ENCODE assay signal across 14 cellular contexts in genomic region chr9:130869250-130869649, GRCh38. TPM values are rescaled to one million over a fixed set of nuclear protein-coding genes. Genes with fewer than 3 reads are reported as not detected.
DNase-seq lines count a peak whose midpoint lies in the region; ATAC-seq, FAIRE-seq and TF ChIP-seq lines count a peak whose summit lies in the region.
"Had no signal": no experiment of that assay in that cellular context is flagged by ENCODE, and none has a peak within 500 bp of the region (broad histone marks: within the 10 kb centered on the region; RNA-seq: fewer than 3 reads in every experiment).

No MANE protein-coding gene starts in this region.

- H3K9ac ChIP-seq in SK-N-MC (ENCODE audit: insufficient read length): no peak overlapping the region

- no peaks in the 10 kb centered on the region for H3K9me3 ChIP-seq in SK-N-MC (ENCODE audit: low read depth, low read length)
- H3K9me3 ChIP-seq: lower lobe of right lung had no signal

- H3K4me3 ChIP-seq in SK-N-MC (no peak overlapping the region), fibroblast of villous mesenchyme (ENCODE audit: low read depth, low read length) (no peak overlapping the region)
- H3K4me3 ChIP-seq: lower lobe of right lung had no signal

- peak; percentile 10 for DNase-seq in NCI-H1105 treated with DMSO at 0.1 percent for 48 hours (lab: John Stamatoyannopoulos, UW)
- no peak for DNase-seq in NCI-H1105 (lab: John Stamatoyannopoulos, UW)
- peak; percentile 50 for DNase-seq in SK-N-MC (ENCODE audit: low read depth, low spot score)
- peak; percentile 42 for DNase-seq in fibroblast of villous mesenchyme (ENCODE audit: low read depth)
- DNase-seq in sciatic nerve (ENCODE audit: low spot score): no peak
- DNase-seq in RKO (ENCODE audit: low spot score): no peak
- no peak for DNase-seq in LoVo (ENCODE audit: low spot score)
- DNase-seq in urothelium cell line (ENCODE audit: low spot score): no peak
- DNase-seq: activated B cell treated with CpG ODN at 0.5 μM for 24 hours; endodermal cell; lower lobe of right lung; NCI-H526; stimulated activated CD4-positive, alpha-beta T cell treated with anti-CD3 and anti-CD28 coated beads, Interleukin-12 subunit alpha, Interleukin-12 subunit beta, amount 100 ng/mL, for 4 hours had no signal

- no peak overlapping the region for H3K27ac ChIP-seq in SK-N-MC
- H3K27ac ChIP-seq: lower lobe of right lung had no signal

- ATAC-seq in sciatic nerve: peak; percentile 34
- ATAC-seq: lower lobe of right lung had no signal

- intact Hi-C loops in sciatic nerve (cut with DNase I): no loop called here

- no peak for FAIRE-seq in urothelium cell line (lab: Jason Lieb, UNC)

- no peak for TF ChIP-seq CTCF in fibroblast of villous mesenchyme (IDR thresholded peaks at IDR 0.05; ENCODE audit: insufficient read depth, low read depth, low read length)

- peaks cover 66% of the 10 kb centered on the region for H3K36me3 ChIP-seq in SK-N-MC (ENCODE audit: insufficient read depth, low read length)

RNA-seq across cellular contexts. Expression of gene QRFP, which starts 27.4 kb away (rescaled TPM):
- total RNA-seq in fibroblast of villous mesenchyme: not detected in 2 replicates
- not detected for total RNA-seq in sciatic nerve
- total RNA-seq: activated B cell treated with CpG ODN at 0.5 μM for 24 hours, endodermal cell, lower lobe of right lung, SK-MEL-5 had no signal

RNA-seq across cellular contexts. Expression of gene ABL1, which starts 34.2 kb away (rescaled TPM):
- total RNA-seq in fibroblast of villous mesenchyme (57.4 and 61.2 TPM in 2 replicates), sciatic nerve (85.8 TPM)

Comparison
In these comparisons a context has a peak if more than half of its experiments do, and no peak if none do; other contexts are left out.
1. DNase-seq: peak in NCI-H1105 treated with DMSO at 0.1 percent for 48 hours (single experiment), SK-N-MC (single experiment) and fibroblast of villous mesenchyme (single experiment); none in NCI-H1105 (single experiment), sciatic nerve (single experiment), RKO (single experiment), LoVo (single experiment) and urothelium cell line (single experiment).